23 cellular contexts compared by ENCODE assay signal in the genomic region with DNA sequence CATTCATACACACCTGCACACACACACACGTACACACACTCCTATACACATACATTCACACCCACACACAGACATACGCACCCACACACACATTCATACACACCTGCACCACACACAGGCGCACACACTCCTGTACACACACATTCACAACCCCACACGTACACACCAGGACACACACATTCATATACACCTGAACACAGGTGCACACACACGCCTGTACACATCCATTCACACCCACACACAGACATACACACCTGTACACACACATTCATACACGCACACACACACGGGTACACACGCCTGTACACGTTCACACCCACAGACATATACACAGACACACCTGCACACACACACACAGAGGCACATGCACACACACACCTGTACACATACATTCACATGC.
"Had no signal": no experiment of that assay in that cellular context is flagged by ENCODE, and none has a peak within 500 bp of the region (broad histone marks: within the 10 kb centered on the region; RNA-seq: fewer than 3 reads in every experiment).

No MANE protein-coding gene starts in this region.

- H3K79me2 ChIP-seq: hepatocyte had no signal

- H3K36me3 ChIP-seq: cardiac muscle cell, gastroesophageal sphincter, heart left ventricle, pancreas, spleen, thoracic aorta, tibial nerve had no signal

- H3K9me3 ChIP-seq: pancreas, thoracic aorta had no signal

- H2AFZ ChIP-seq: hepatocyte had no signal

- H3K4me2 ChIP-seq: hepatocyte had no signal

- DNase-seq: cortex of kidney; effector CD4-positive, alpha-beta T cell; foreskin fibroblast; heart left ventricle; mesendoderm; midbrain; naive thymus-derived CD4-positive, alpha-beta T cell; occipital lobe; pancreas; stimulated activated CD4-positive, alpha-beta T cell treated with anti-CD3 and anti-CD28 coated beads, Interleukin-4, amount 100 ng/mL, for 4 hours; stimulated activated naive B cell treated with anti-CD40 and anti-IgM and Interleukin-4, amounts not matched to agents 10 μg/mL and 1 μg/mL and 100 μg/mL, for 72 hours had no signal

- H3K27me3 ChIP-seq: cardiac muscle cell, hepatocyte, pancreas had no signal

- H3K4me1 ChIP-seq: heart left ventricle, pancreas, spleen had no signal

- H3K4me3 ChIP-seq: cardiac muscle cell, dorsolateral prefrontal cortex, gastroesophageal sphincter, heart left ventricle, hepatocyte, pancreas, skin epidermis, spleen, thoracic aorta, tibial nerve had no signal

- FAIRE-seq: kidney, pancreas had no signal

- ATAC-seq: esophagus mucosa; gastroesophageal sphincter; heart left ventricle; left lobe of liver; pancreas; stimulated activated naive B cell treated with anti-CD40 and anti-IgM and Interleukin-4, amounts not matched to agents 10 μg/mL and 1 μg/mL and 100 μg/mL, for 72 hours had no signal

- H3K27ac ChIP-seq: cardiac muscle cell, dorsolateral prefrontal cortex, epithelial cell of prostate, gastroesophageal sphincter, heart left ventricle, hepatocyte, pancreas, skin epidermis, spleen, thoracic aorta, tibial nerve had no signal
